In genomic region chr12:24719293-24719721, GRCh38 we compare ENCODE assay signal across 9 cellular contexts.
A peak's percentile ranks its signal among the peaks of the same experiment; 100 is the strongest.
DNase-seq lines count a peak whose midpoint lies in the region; ATAC-seq and TF ChIP-seq lines count a peak whose summit lies in the region.
"Had no signal": no experiment of that assay in that cellular context is flagged by ENCODE, and none has a peak within 500 bp of the region (broad histone marks: within the 10 kb centered on the region; RNA-seq: fewer than 3 reads in every experiment).

No MANE protein-coding gene starts in this region.

- no peak overlapping the region for H3K27ac ChIP-seq in RWPE1
- no peak overlapping the region for H3K27ac ChIP-seq in effector memory CD4-positive, alpha-beta T cell (ENCODE audit: insufficient read depth, low read length, poor library complexity, severe bottlenecking)
- H3K27ac ChIP-seq: HL-60 had no signal

- H3K4me3 ChIP-seq in GM12865 (ENCODE audit: low read depth, low read length), result no peak overlapping the region
- H3K4me3 ChIP-seq in effector memory CD4-positive, alpha-beta T cell (ENCODE audit: insufficient read depth, low read depth, low read length, poor library complexity, severe bottlenecking), result no peak overlapping the region

- no peaks in the 10 kb centered on the region for H3K4me1 ChIP-seq in effector memory CD4-positive, alpha-beta T cell (ENCODE audit: control insufficient read depth, insufficient read depth, low read length, poor library complexity, severe bottlenecking)

- peak; percentile 96 for ATAC-seq in GM21825 (IDR thresholded peaks at IDR 0.05; ENCODE audit: unreplicated experiment)

- in situ Hi-C loops in G401 (cut with HindIII; ENCODE audit: low sequenced_read_pairs), result no loop called here

- no peaks in the 10 kb centered on the region for H3K27me3 ChIP-seq in effector memory CD4-positive, alpha-beta T cell (replicated peaks; ENCODE audit: control insufficient read depth, insufficient read depth, low read length, poor library complexity, severe bottlenecking)

- H3K9me3 ChIP-seq in effector memory CD4-positive, alpha-beta T cell (ENCODE audit: control insufficient read depth, low read length), result no peaks in the 10 kb centered on the region

- no peaks in the 10 kb centered on the region for H3K36me3 ChIP-seq in effector memory CD4-positive, alpha-beta T cell (ENCODE audit: control insufficient read depth, insufficient read depth, low read length)

- POLR2A ChIA-PET in RWPE1 (lab: Yijun Ruan, JAX; ENCODE audit: low non-redundant PET), result no interaction called here

- TF ChIP-seq CTCF in GM12865 (IDR thresholded peaks at IDR 0.05; ENCODE audit: insufficient read depth, low read depth, low read length, missing control alignments) (no peak), RWPE1 (conservative IDR thresholded peaks at IDR 0.05; ENCODE audit: low read depth) (no peak)

- CTCF ChIA-PET in RWPE1 (lab: Yijun Ruan, JAX), result interaction anchor here (0.8 kb wide), 1 partner anchor 1989 kb away, joined by 3 read pairs; no protein-coding TSS in a partner anchor

- DNase-seq in GM12865 (ENCODE audit: low read depth) (peak; percentile 73), RWPE1 (ENCODE audit: low spot score) (peak; percentile 8), glomerular endothelial cell (ENCODE audit: extremely low read depth, low read depth, low spot score) (peak; percentile 5), G401 (ENCODE audit: low spot score) (no peak), SIG-M5 (lab: John Stamatoyannopoulos, UW) (no peak), hippocampal formation (lab: John Stamatoyannopoulos, UW) (no peak)
- DNase-seq in effector memory CD4-positive, alpha-beta T cell, result no peak

Comparison
In these comparisons a context has a peak if more than half of its experiments do, and no peak if none do; other contexts are left out.
1. DNase-seq: peak in GM12865 (single experiment), RWPE1 (single experiment) and glomerular endothelial cell (single experiment); none in G401 (single experiment), SIG-M5 (single experiment), hippocampal formation (0 of 2) and effector memory CD4-positive, alpha-beta T cell (0 of 3).